Comparison of ENCODE assay signal across 10 cellular contexts in the genomic region with DNA sequence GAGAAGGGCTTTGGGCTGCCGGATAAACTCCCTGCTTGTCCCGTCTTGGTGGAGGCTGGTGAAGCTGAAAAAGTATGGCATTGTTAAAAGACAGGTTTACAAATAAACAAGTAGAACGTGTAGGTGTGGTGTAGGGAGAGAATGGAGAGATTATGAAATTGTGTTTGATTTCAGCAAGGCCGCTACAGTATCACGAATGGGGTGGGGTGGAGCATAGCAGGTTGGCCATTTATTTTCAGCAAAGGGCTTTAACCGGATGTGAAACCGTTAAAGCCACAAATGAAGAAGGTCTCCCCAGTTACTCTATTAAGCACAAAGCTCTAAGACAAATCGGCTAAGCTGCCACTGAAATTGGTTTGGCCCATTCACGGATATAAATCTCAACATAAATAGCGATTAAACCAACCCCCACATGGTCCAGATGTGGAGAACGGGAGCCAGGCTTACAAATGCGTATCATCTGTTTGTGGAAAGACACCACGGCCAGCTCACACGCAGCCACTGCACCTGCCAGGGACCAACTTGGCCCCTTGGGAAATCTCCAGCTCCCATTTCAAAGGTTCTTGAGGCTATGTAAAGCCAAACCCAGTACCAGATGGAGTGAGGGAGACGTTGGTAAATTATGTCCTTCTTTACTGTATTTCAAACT.
A peak's percentile ranks its signal among the peaks of the same experiment; 100 is the strongest.
DNase-seq lines count a peak whose midpoint lies in the region; ATAC-seq, FAIRE-seq and TF ChIP-seq lines count a peak whose summit lies in the region.
"Had no signal": no experiment of that assay in that cellular context is flagged by ENCODE, and none has a peak within 500 bp of the region (broad histone marks: within the 10 kb centered on the region; RNA-seq: fewer than 3 reads in every experiment).

No MANE protein-coding gene starts in this region.

- H3K4me1 ChIP-seq in BE2C (peaks cover 17% of the 10 kb centered on the region), SJCRH30 (peaks cover 3% of the 10 kb centered on the region), suprapubic skin (peaks cover 20% of the 10 kb centered on the region)

- no peak for TF ChIP-seq POLR2A in suprapubic skin (IDR thresholded peaks at IDR 0.05)

- 72% methylated on average over 15 of the region's 15 CpGs for WGBS in suprapubic skin

- H3K27me3 ChIP-seq in BE2C (no peaks in the 10 kb centered on the region), SJCRH30 (no peaks in the 10 kb centered on the region), suprapubic skin (no peaks in the 10 kb centered on the region)

- H3K4me3 ChIP-seq in BE2C (ENCODE audit: low read depth, low read length) = no peak overlapping the region
- H3K4me3 ChIP-seq in SJCRH30 = no peak overlapping the region
- no peak overlapping the region for H3K4me3 ChIP-seq in suprapubic skin

- ATAC-seq in HG03432 (IDR thresholded peaks at IDR 0.05; ENCODE audit: unreplicated experiment) = peak; percentile 54

- no peak for TF ChIP-seq EP300 in suprapubic skin (IDR thresholded peaks at IDR 0.05)

- peaks cover 69% of the 10 kb centered on the region for H3K36me3 ChIP-seq in BE2C
- peaks cover 50% of the 10 kb centered on the region for H3K36me3 ChIP-seq in SJCRH30
- peaks cover 41% of the 10 kb centered on the region for H3K36me3 ChIP-seq in suprapubic skin

- TF ChIP-seq CTCF in BE2C (IDR thresholded peaks at IDR 0.05; ENCODE audit: low read depth, low read length) = no peak
- no peak for TF ChIP-seq CTCF in suprapubic skin (IDR thresholded peaks at IDR 0.05)

- no peaks in the 10 kb centered on the region for H3K9me3 ChIP-seq in BE2C
- H3K9me3 ChIP-seq in SJCRH30 (replicated peaks) = no peaks in the 10 kb centered on the region
- no peaks in the 10 kb centered on the region for H3K9me3 ChIP-seq in suprapubic skin

- FAIRE-seq in GM19239 (lab: Jason Lieb, UNC) = peak; percentile 84

- DNase-seq in BE2C (peak; percentile 75), GM19239 (ENCODE audit: insufficient read length, low spot score) (peak; percentile 34), SJCRH30 (peak; percentile 65 to 78), NCI-H226 (no peak), NCI-H510A treated with DMSO at 0.1 percent for 48 hours (lab: John Stamatoyannopoulos, UW) (no peak), suprapubic skin (ENCODE audit: low spot score in 2 of 2) (no peak), putamen (ENCODE audit: low spot score) (no peak)
- DNase-seq: Kasumi-1; stimulated activated CD4-positive, alpha-beta T cell treated with anti-CD3 and anti-CD28 coated beads, Interleukin-15, amount 100 ng/mL, for 24 hours had no signal

- H3K27ac ChIP-seq in SJCRH30 (peak overlapping the region; percentile 3; the same call in 1 of the 2 replicates), suprapubic skin (no peak overlapping the region)

Comparison
In these comparisons a context has a peak if more than half of its experiments do, and no peak if none do; other contexts are left out.
1. DNase-seq: peak in BE2C (single experiment), GM19239 (single experiment) and SJCRH30 (2 of 2); none in NCI-H226 (single experiment), NCI-H510A treated with DMSO at 0.1 percent for 48 hours (single experiment), suprapubic skin (0 of 2) and putamen (single experiment).